12 cellular contexts compared by ENCODE assay signal in genomic region chr9:88041447-88041846, GRCh38.
DNase-seq lines count a peak whose midpoint lies in the region; ATAC-seq and TF ChIP-seq lines count a peak whose summit lies in the region.
"Had no signal": no experiment of that assay in that cellular context is flagged by ENCODE, and none has a peak within 500 bp of the region (broad histone marks: within the 10 kb centered on the region; RNA-seq: fewer than 3 reads in every experiment).

No MANE protein-coding gene starts in this region.

- no peak overlapping the region for H3K27ac ChIP-seq in MM.1S (ENCODE audit: low read length)
- H3K27ac ChIP-seq: gastrocnemius medialis had no signal

- no peaks in the 10 kb centered on the region for H3K27me3 Mint-ChIP-seq in mesothelial cell of epicardium (ENCODE audit: low read depth)

- H3K4me1 ChIP-seq in BE2C (no peaks in the 10 kb centered on the region), MM.1S (ENCODE audit: low read length) (no peaks in the 10 kb centered on the region)
- H3K4me1 ChIP-seq: gastrocnemius medialis had no signal

- no peaks in the 10 kb centered on the region for H3K79me2 ChIP-seq in MM.1S (ENCODE audit: low read length)

- no peak overlapping the region for H3K27ac Mint-ChIP-seq in mesothelial cell of epicardium
- H3K27ac Mint-ChIP-seq: activated naive CD8-positive, alpha-beta T cell had no signal

- H3K9me2 ChIP-seq in MM.1S (replicated peaks; ENCODE audit: insufficient read depth, low read length) = no peaks in the 10 kb centered on the region

- no peak for ATAC-seq in HG03196 (IDR thresholded peaks at IDR 0.05; ENCODE audit: unreplicated experiment)
- ATAC-seq: gastrocnemius medialis had no signal

- no peak overlapping the region for H3K4me3 Mint-ChIP-seq in mesothelial cell of epicardium
- H3K4me3 Mint-ChIP-seq: activated naive CD8-positive, alpha-beta T cell had no signal

- no peak overlapping the region for H2AFZ ChIP-seq in MM.1S (ENCODE audit: low read length)

- no peaks in the 10 kb centered on the region for H3F3A ChIP-seq in MM.1S (ENCODE audit: insufficient read depth, low read length)

- H3K36me3 ChIP-seq in BE2C (no peaks in the 10 kb centered on the region), MM.1S (replicated peaks; ENCODE audit: insufficient read depth, low read length) (no peaks in the 10 kb centered on the region)
- H3K36me3 ChIP-seq: gastrocnemius medialis had no signal

- H3K4me3 ChIP-seq in BE2C (ENCODE audit: low read depth, low read length) (no peak overlapping the region), MM.1S (ENCODE audit: low read length) (no peak overlapping the region), cardiac fibroblast (replicated peaks in 1 of 2; ENCODE audit: low read depth in 2 of 2, low read length in 2 of 2) (no peak overlapping the region)
- H3K4me3 ChIP-seq: gastrocnemius medialis had no signal

- no peaks in the 10 kb centered on the region for H3K27me3 ChIP-seq in BE2C
- H3K27me3 ChIP-seq in MM.1S (replicated peaks; ENCODE audit: insufficient read depth, low read length) = no peaks in the 10 kb centered on the region
- H3K27me3 ChIP-seq: gastrocnemius medialis had no signal

- TF ChIP-seq CTCF in BE2C (IDR thresholded peaks at IDR 0.05; ENCODE audit: low read depth, low read length) (peak; percentile 57), MM.1S (IDR thresholded peaks at IDR 0.05; ENCODE audit: low read length) (peak; percentile 27; the same call in 1 of the 2 replicates), cardiac fibroblast (IDR thresholded peaks at IDR 0.05; ENCODE audit: low read depth, low read length) (peak; percentile 37), mesothelial cell of epicardium (IDR thresholded peaks at IDR 0.05; ENCODE audit: unreplicated experiment) (peak; percentile 38)

- H3K9me3 ChIP-seq in BE2C (no peaks in the 10 kb centered on the region; the same call in 1 of the 2 replicates), MM.1S (replicated peaks; ENCODE audit: insufficient read depth, low read length) (no peaks in the 10 kb centered on the region)

- H3K9me3 Mint-ChIP-seq in mesothelial cell of epicardium = peaks cover 51% of the 10 kb centered on the region

- peaks cover 28% of the 10 kb centered on the region for H3K36me3 Mint-ChIP-seq in mesothelial cell of epicardium

- DNase-seq in BE2C (no peak), MM.1S (no peak), cardiac fibroblast (ENCODE audit: low read depth in 2 of 2) (peak; percentile 25 to 36), mesothelial cell of epicardium (ENCODE audit: low spot score in 2 of 2, unreplicated experiment in 2 of 2) (no peak), GM19240 (ENCODE audit: insufficient read length, low spot score) (no peak), NCI-H2081 treated with DMSO at 0.1 percent for 48 hours (lab: John Stamatoyannopoulos, UW) (no peak), glomerular visceral epithelial cell (ENCODE audit: extremely low spot score) (no peak)
- DNase-seq: activated CD4-positive, CD25-positive, alpha-beta regulatory T cell; gastrocnemius medialis; OCI-M1 had no signal

- H4K20me1 ChIP-seq in MM.1S (ENCODE audit: insufficient read depth, low read length) = no peaks in the 10 kb centered on the region

- H3K9ac ChIP-seq in MM.1S (ENCODE audit: low read length) = no peak overlapping the region

- H3K4me2 ChIP-seq in MM.1S (ENCODE audit: low read depth, low read length) = no peak overlapping the region

- H3K4me1 Mint-ChIP-seq in mesothelial cell of epicardium = no peaks in the 10 kb centered on the region

Comparison
In these comparisons a context has a peak if more than half of its experiments do, and no peak if none do; other contexts are left out.
1. DNase-seq: peak in cardiac fibroblast (2 of 2); none in BE2C (single experiment), MM.1S (single experiment), mesothelial cell of epicardium (0 of 2), GM19240 (single experiment), NCI-H2081 treated with DMSO at 0.1 percent for 48 hours (single experiment) and glomerular visceral epithelial cell (single experiment).
2. Peak in every context shown above with its lines, with median percentiles within 50 percentile points of each other: CTCF ChIP-seq.